Comparison of ENCODE assay signal across 9 cellular contexts in the genomic region with DNA sequence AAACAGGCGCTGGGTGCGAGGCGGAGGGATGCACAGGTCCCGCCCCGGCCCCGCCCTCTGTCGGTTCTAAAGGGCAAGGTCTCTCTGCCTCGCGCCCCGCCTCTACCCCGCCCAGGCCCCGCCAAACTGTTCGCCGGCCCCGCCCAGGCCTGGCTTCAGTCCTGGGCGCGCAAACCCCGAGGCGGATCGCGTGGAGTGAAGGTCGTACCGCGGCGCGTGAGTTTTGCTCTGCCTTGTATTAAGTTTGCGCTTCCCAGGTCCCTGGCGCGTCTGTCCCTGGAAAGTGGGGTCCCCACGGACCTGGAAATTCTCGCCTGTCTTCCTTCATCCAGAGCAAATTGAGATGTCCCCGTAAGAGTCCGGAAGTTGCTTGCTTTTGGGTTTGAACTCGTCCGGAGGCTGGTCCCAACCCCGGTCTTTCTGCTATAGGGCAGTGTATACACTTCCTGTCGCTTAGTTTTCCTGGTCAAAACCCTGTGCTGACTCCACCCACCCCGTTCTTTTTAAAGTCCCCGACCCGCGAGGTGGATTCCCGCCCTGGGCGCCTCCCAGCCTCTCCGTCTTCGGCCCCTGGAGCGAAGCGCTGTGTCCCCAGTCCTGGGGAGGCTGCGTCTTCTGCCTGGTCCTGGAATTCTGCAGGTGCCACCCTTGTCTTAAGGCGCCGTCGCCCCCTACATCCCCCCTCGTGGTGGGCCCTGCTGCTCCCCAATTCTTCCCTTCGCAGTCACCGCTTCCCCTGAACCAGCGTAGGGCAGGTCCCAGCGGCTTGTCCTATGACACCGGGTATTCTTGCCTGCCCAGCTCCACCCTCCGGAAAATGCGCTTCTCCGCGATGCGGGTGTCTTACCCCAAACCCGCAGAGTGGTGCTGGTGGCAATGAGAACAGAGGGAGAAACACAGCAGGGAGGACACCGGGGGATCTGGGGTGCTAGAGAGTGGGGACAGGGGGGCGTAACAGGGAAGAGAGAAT. TPM values are rescaled to one million over a fixed set of nuclear protein-coding genes. Genes with fewer than 3 reads are reported as not detected.
A peak's percentile ranks its signal among the peaks of the same experiment; 100 is the strongest.
DNase-seq lines count a peak whose midpoint lies in the region; ATAC-seq and TF ChIP-seq lines count a peak whose summit lies in the region.
"Had no signal": no experiment of that assay in that cellular context is flagged by ENCODE, and none has a peak within 500 bp of the region (broad histone marks: within the 10 kb centered on the region; RNA-seq: fewer than 3 reads in every experiment).

No MANE protein-coding gene starts in this region.

- peak overlapping the region; percentile 62 to 80 (median 65) for H3K4me3 ChIP-seq in esophagus muscularis mucosa

- H3K4me1 ChIP-seq in esophagus muscularis mucosa: peaks cover 8 to 22% (median 15%) of the 10 kb centered on the region in 4 donors

- no peaks in the 10 kb centered on the region for H3K27me3 ChIP-seq in esophagus muscularis mucosa

- peak; percentile 86 for DNase-seq in CD14-positive monocyte (ENCODE audit: low spot score)
- DNase-seq in NCI-H1092 (lab: John Stamatoyannopoulos, UW): peak; percentile 33
- DNase-seq in activated T-cell treated with anti-CD3 and anti-CD28 coated beads, Interleukin-2, amount 50 U/mL, for 4 hours: peak; percentile 88
- peak; percentile 96 for DNase-seq in esophagus muscularis mucosa (ENCODE audit: extremely low spot score)
- peak; percentile 72 for DNase-seq in naive B cell
- peak; percentile 82 to 86 for DNase-seq in stimulated activated CD8-positive, alpha-beta memory T cell treated with anti-CD3 and anti-CD28 coated beads, Interleukin-7, amount 100 ng/mL, for 1 hour (ENCODE audit: low read depth in 2 of 2)
- DNase-seq in SK-N-DZ (ENCODE audit: low spot score): no peak

- H3K27ac Mint-ChIP-seq in CD14-positive monocyte (peak overlapping the region; percentile 76 to 96 (median 88)), naive B cell (peak overlapping the region; percentile 79 to 96 (median 92))

- H3K36me3 Mint-ChIP-seq in CD14-positive monocyte (peaks cover 25 to 44% of the 10 kb centered on the region in 2 donors), naive B cell (peaks cover 8 to 12% of the 10 kb centered on the region in 2 donors)
- H3K36me3 Mint-ChIP-seq in activated T-cell treated with anti-CD3 and anti-CD28 coated beads, Interleukin-2, amount 50 U/mL, for 4 hours (ENCODE audit: insufficient read depth): peaks cover 28% of the 10 kb centered on the region

- H3K9me3 Mint-ChIP-seq in CD14-positive monocyte (peaks cover 18 to 60% (median 42%) of the 10 kb centered on the region in 7 donors), naive B cell (peaks cover 0 to 22% (median 2%) of the 10 kb centered on the region in 7 donors)
- no peaks in the 10 kb centered on the region for H3K9me3 Mint-ChIP-seq in activated T-cell treated with anti-CD3 and anti-CD28 coated beads, Interleukin-2, amount 50 U/mL, for 4 hours

- peaks cover 0 to 4% (median 3%) of the 10 kb centered on the region in 3 donors for H3K27me3 Mint-ChIP-seq in CD14-positive monocyte (ENCODE audit: low read depth in 3 of 3)
- no peaks in the 10 kb centered on the region for H3K27me3 Mint-ChIP-seq in activated T-cell treated with anti-CD3 and anti-CD28 coated beads, Interleukin-2, amount 50 U/mL, for 4 hours (ENCODE audit: low read depth)
- H3K27me3 Mint-ChIP-seq in naive B cell: no peaks in the 10 kb centered on the region

- peaks cover 5 to 19% (median 5%) of the 10 kb centered on the region in 4 donors for H3K36me3 ChIP-seq in esophagus muscularis mucosa

- no peak for TF ChIP-seq EP300 in esophagus muscularis mucosa (IDR thresholded peaks at IDR 0.05)

- intact Hi-C loops in CD14-positive monocyte (cut with micrococcal nuclease) (loop anchor here in 1 of 2 donors (1.0 to 10.0 kb wide), 2 partner anchors 9 to 261 kb away; a partner anchor contains a TSS), esophagus muscularis mucosa (cut with DNase I) (no loop called here)

- TF ChIP-seq POLR2A in esophagus muscularis mucosa (IDR thresholded peaks at IDR 0.05; ENCODE audit: low read depth): no peak

- no peaks in the 10 kb centered on the region for H3K9me3 ChIP-seq in esophagus muscularis mucosa

- H3K4me1 Mint-ChIP-seq in CD14-positive monocyte: peaks cover 61% of the 10 kb centered on the region
- peaks cover 36% of the 10 kb centered on the region for H3K4me1 Mint-ChIP-seq in activated T-cell treated with anti-CD3 and anti-CD28 coated beads, Interleukin-2, amount 50 U/mL, for 4 hours (ENCODE audit: low read depth)
- peaks cover 22 to 43% (median 33%) of the 10 kb centered on the region in 3 donors for H3K4me1 Mint-ChIP-seq in naive B cell

- peak overlapping the region; percentile 88 to 93 for H3K4me3 Mint-ChIP-seq in CD14-positive monocyte
- peak overlapping the region; percentile 91 for H3K4me3 Mint-ChIP-seq in activated T-cell treated with anti-CD3 and anti-CD28 coated beads, Interleukin-2, amount 50 U/mL, for 4 hours
- H3K4me3 Mint-ChIP-seq in naive B cell: peak overlapping the region; percentile 88 to 98 (median 96)

- ATAC-seq in GM21423 (IDR thresholded peaks at IDR 0.05; ENCODE audit: unreplicated experiment) (peak; percentile 89), naive B cell (ENCODE audit: low read depth in 2 of 2) (peak; percentile 93 to 95)
- ATAC-seq in activated T-cell treated with anti-CD3 and anti-CD28 coated beads, Interleukin-2, amount 50 U/mL, for 4 hours: peak; percentile 97 to 98

- H3K27ac ChIP-seq in esophagus muscularis mucosa (replicated peaks in 1 of 4): peak overlapping the region; percentile 69 to 91 (median 84)
- H3K27ac ChIP-seq: HL-60 had no signal

- 2% methylated on average over 31 of the region's 65 CpGs for WGBS in esophagus muscularis mucosa

- peak; percentile 32 for TF ChIP-seq CTCF in CD14-positive monocyte (IDR thresholded peaks at IDR 0.05)
- peak; percentile 11 to 47 (median 20) for TF ChIP-seq CTCF in esophagus muscularis mucosa (IDR thresholded peaks at IDR 0.05)

RNA-seq across cellular contexts. Expression of a gene that starts 8.6 kb away (rescaled TPM):
- 1 to 10 TPM; 2.6 to 3.4 TPM for polyA plus RNA-seq in CD14-positive monocyte
- 10 to 100 TPM; 12.1 to 12.7 (median 12.6) TPM for total RNA-seq in activated T-cell treated with anti-CD3 and anti-CD28 coated beads, Interleukin-2, amount 50 U/mL, for 4 hours
- 10 to 100 TPM; 11.3 to 18.7 (median 14.2) TPM for total RNA-seq in esophagus muscularis mucosa
- 10 to 100 TPM in 2 of 6 donors, 1 to 10 TPM in 3, not detected in 1; 8.8 to 20.2 (median 9.7) TPM for polyA plus RNA-seq in naive B cell (ENCODE audit: low read depth in 6 of 6)
- polyA plus RNA-seq in SK-N-DZ (2014; cell fraction: cytosol; rRNA removed): 5.2 and 7.6 TPM in 2 replicates
- polyA plus RNA-seq in SK-N-DZ (2014; cell fraction: nucleus; rRNA removed): 3.9 and 5.9 TPM in 2 replicates

RNA-seq across cellular contexts. Expression of a gene that starts 34.0 kb away (rescaled TPM):
- 1 to 10 TPM; 4.8 to 5.6 TPM for polyA plus RNA-seq in CD14-positive monocyte
- 10 to 100 TPM in 1 of 3 donors, 1 to 10 TPM in 2; 7.6 to 10.2 (median 8.3) TPM for total RNA-seq in activated T-cell treated with anti-CD3 and anti-CD28 coated beads, Interleukin-2, amount 50 U/mL, for 4 hours
- total RNA-seq in esophagus muscularis mucosa: 10 to 100 TPM in 2 of 4 donors, 1 to 10 TPM in 2; 7.8 to 13.3 (median 10.1) TPM
- polyA plus RNA-seq in naive B cell (ENCODE audit: low read depth in 6 of 6): 10 to 100 TPM; 16.5 to 31.2 (median 18.6) TPM
- 2.7 and 2.8 TPM in 2 replicates for polyA plus RNA-seq in SK-N-DZ (2014; cell fraction: cytosol; rRNA removed)
- polyA plus RNA-seq in SK-N-DZ (2014; cell fraction: nucleus; rRNA removed): 3.1 and 4.2 TPM in 2 replicates
